ENCODE assay signal across 29 cellular contexts in the genomic region with DNA sequence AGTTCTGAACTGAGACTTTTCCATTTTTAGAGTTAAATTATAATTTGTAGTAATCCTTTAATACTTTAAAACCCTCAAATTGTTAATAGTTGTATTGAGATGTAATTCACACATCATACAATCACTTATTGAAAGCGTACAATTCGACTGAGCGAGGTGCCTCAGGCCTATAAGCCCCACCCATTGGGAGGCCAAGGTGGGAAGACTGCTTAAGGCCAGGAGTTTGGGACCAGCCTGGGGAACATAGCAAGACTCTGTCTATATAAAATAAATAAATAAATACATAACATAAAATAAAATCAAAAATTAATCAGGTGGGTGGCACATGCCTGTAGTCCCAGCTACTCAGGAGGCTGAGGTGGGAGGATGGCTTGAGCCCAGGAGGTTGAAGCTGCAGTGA.
DNase-seq lines count a peak whose midpoint lies in the region; ATAC-seq and TF ChIP-seq lines count a peak whose summit lies in the region.
"Had no signal": no experiment of that assay in that cellular context is flagged by ENCODE, and none has a peak within 500 bp of the region (broad histone marks: within the 10 kb centered on the region; RNA-seq: fewer than 3 reads in every experiment).

No MANE protein-coding gene starts in this region.

- H3K4me1 ChIP-seq in right atrium auricular region = peaks cover 0 to 5% of the 10 kb centered on the region in 2 donors
- peaks cover 14 to 40% (median 19%) of the 10 kb centered on the region in 3 donors for H3K4me1 ChIP-seq in gastroesophageal sphincter
- H3K4me1 ChIP-seq: colonic mucosa had no signal

- H3K27me3 ChIP-seq in right atrium auricular region = no peaks in the 10 kb centered on the region
- no peaks in the 10 kb centered on the region for H3K27me3 ChIP-seq in gastroesophageal sphincter
- H3K27me3 ChIP-seq: colonic mucosa, heart left ventricle had no signal

- no peaks in the 10 kb centered on the region for H3K36me3 Mint-ChIP-seq in type B pancreatic cell
- H3K36me3 Mint-ChIP-seq: activated naive CD4-positive, alpha-beta T cell treated with anti-CD3 and anti-CD28 coated beads, Interleukin-2, amount 10 ng/mL, durations not matched to agents 7 days and 5 days; CD4-positive, CD25-positive, alpha-beta regulatory T cell had no signal

- TF ChIP-seq CTCF in right atrium auricular region (IDR thresholded peaks at IDR 0.05) (no peak), gastroesophageal sphincter (IDR thresholded peaks at IDR 0.05) (no peak), retinal pigment epithelial cell (conservative IDR thresholded peaks at IDR 0.05; ENCODE audit: low read depth, low read length) (no peak), type B pancreatic cell (conservative IDR thresholded peaks at IDR 0.05) (no peak)

- intact Hi-C loops in left cardiac atrium (cut with DNase I) = no loop called here

- H3K27me3 Mint-ChIP-seq in type B pancreatic cell = peaks cover 4% of the 10 kb centered on the region

- ATAC-seq in left cardiac atrium = no peak
- ATAC-seq in gastroesophageal sphincter = no peak
- ATAC-seq in GM19351 (IDR thresholded peaks at IDR 0.05; ENCODE audit: unreplicated experiment) = no peak
- ATAC-seq: activated T-helper 17 cell treated with anti-CD3 and anti-CD28 coated beads, Interleukin-2, amount 50 U/mL, for 72 hours; GM23338; Panc1 had no signal

- H3K27ac ChIP-seq in right atrium auricular region (peak overlapping the region; percentile 32), gastroesophageal sphincter (peak overlapping the region; percentile 84 to 97 (median 88))
- H3K27ac ChIP-seq: colonic mucosa had no signal

- H3K27ac Mint-ChIP-seq in type B pancreatic cell = peak overlapping the region; percentile 58
- H3K27ac Mint-ChIP-seq: activated naive CD4-positive, alpha-beta T cell treated with anti-CD3 and anti-CD28 coated beads, Interleukin-2, amount 10 ng/mL, durations not matched to agents 7 days and 5 days; activated T-helper 17 cell treated with anti-CD3 and anti-CD28 coated beads, Interleukin-2, amount 50 U/mL, for 72 hours; CD4-positive, CD25-positive, alpha-beta regulatory T cell; GM23338 had no signal

- no peak for TF ChIP-seq EP300 in gastroesophageal sphincter (IDR thresholded peaks at IDR 0.05)

- H3K36me3 ChIP-seq in right atrium auricular region (no peaks in the 10 kb centered on the region), gastroesophageal sphincter (no peaks in the 10 kb centered on the region)
- H3K36me3 ChIP-seq: colonic mucosa, heart left ventricle had no signal

- H3K9me3 ChIP-seq in right atrium auricular region = no peaks in the 10 kb centered on the region
- no peaks in the 10 kb centered on the region for H3K9me3 ChIP-seq in gastroesophageal sphincter
- H3K9me3 ChIP-seq: colonic mucosa, heart left ventricle had no signal

- H3K4me3 ChIP-seq in right atrium auricular region (no peak overlapping the region), gastroesophageal sphincter (no peak overlapping the region), retinal pigment epithelial cell (ENCODE audit: low read length) (peak overlapping the region; percentile 25)
- H3K4me3 ChIP-seq: colonic mucosa, GM23338, heart left ventricle, lung had no signal

- no peak for DNase-seq in right atrium auricular region (ENCODE audit: low spot score)
- DNase-seq in left cardiac atrium = no peak
- no peak for DNase-seq in retinal pigment epithelial cell (ENCODE audit: low read depth)
- no peak for DNase-seq in type B pancreatic cell (ENCODE audit: extremely low spot score, unreplicated experiment)
- no peak for DNase-seq in LoVo (ENCODE audit: low spot score)
- DNase-seq in SHP77 (lab: John Stamatoyannopoulos, UW) = no peak
- DNase-seq: activated CD4-positive, alpha-beta T cell treated with anti-CD3 and anti-CD28 coated beads for 4 hours; activated naive CD4-positive, alpha-beta T cell treated with anti-CD3 and anti-CD28 coated beads, Interleukin-2, amount 10 ng/mL, durations not matched to agents 7 days and 5 days; Calu3; CD4-positive, CD25-positive, alpha-beta regulatory T cell; colonic mucosa; DND-41; effector CD4-positive, alpha-beta T cell; GF-D8; heart left ventricle; kidney glomerular epithelial cell; NCI-H2107; NCI-H748 treated with DMSO at 0.1 percent for 48 hours; retina; SHP77 treated with DMSO at 0.1 percent for 48 hours; stimulated activated CD4-positive, alpha-beta T cell treated with anti-CD3 and anti-CD28 coated beads, Interleukin-12 subunit alpha, Interleukin-12 subunit beta, amount 100 ng/mL, for 4 hours; stimulated activated CD4-positive, alpha-beta T cell treated with anti-CD3 and anti-CD28 coated beads, Interleukin-2, amount 100 ng/mL, for 48 hours had no signal

- WGBS in gastroesophageal sphincter (ENCODE audit: low coverage in 1 of 2), 2 donors = 74 to 79% methylated on average over 3 of the region's 3 CpGs

- peaks cover 8% of the 10 kb centered on the region for H3K4me1 Mint-ChIP-seq in type B pancreatic cell (ENCODE audit: unreplicated experiment)
- H3K4me1 Mint-ChIP-seq: activated naive CD4-positive, alpha-beta T cell treated with anti-CD3 and anti-CD28 coated beads, Interleukin-2, amount 10 ng/mL, durations not matched to agents 7 days and 5 days; activated T-helper 17 cell treated with anti-CD3 and anti-CD28 coated beads, Interleukin-2, amount 50 U/mL, for 72 hours; CD4-positive, CD25-positive, alpha-beta regulatory T cell; GM23338 had no signal

- no peak for TF ChIP-seq POLR2A in gastroesophageal sphincter (IDR thresholded peaks at IDR 0.05)

- no peaks in the 10 kb centered on the region for H3K9me3 Mint-ChIP-seq in type B pancreatic cell
- H3K9me3 Mint-ChIP-seq: activated naive CD4-positive, alpha-beta T cell treated with anti-CD3 and anti-CD28 coated beads, Interleukin-2, amount 10 ng/mL, durations not matched to agents 7 days and 5 days; activated T-helper 17 cell treated with anti-CD3 and anti-CD28 coated beads, Interleukin-2, amount 50 U/mL, for 72 hours; CD4-positive, CD25-positive, alpha-beta regulatory T cell; HFFc6 had no signal

- H3K4me3 Mint-ChIP-seq in type B pancreatic cell = peak overlapping the region; percentile 45
- H3K4me3 Mint-ChIP-seq: activated naive CD4-positive, alpha-beta T cell treated with anti-CD3 and anti-CD28 coated beads, Interleukin-2, amount 10 ng/mL, durations not matched to agents 7 days and 5 days; activated T-helper 17 cell treated with anti-CD3 and anti-CD28 coated beads, Interleukin-2, amount 50 U/mL, for 72 hours; CD4-positive, CD25-positive, alpha-beta regulatory T cell; GM23338 had no signal
